ENCODE assay signal across 3 cellular contexts in genomic region chr19:17103177-17103576, GRCh38.
TF ChIP-seq lines count a peak whose summit lies in the region.

No MANE protein-coding gene starts in this region.

TF ChIP-seq in GM23338, 12 proteins besides CTCF, POLR2A, EP300 and RAD21 (continues in another document):
- TF ChIP-seq JUNB (IDR thresholded peaks at IDR 0.05; ENCODE audit: unreplicated experiment) = no peak
- TF ChIP-seq STAT1 (IDR thresholded peaks at IDR 0.05; ENCODE audit: unreplicated experiment) = no peak
- no peak for TF ChIP-seq REST (IDR thresholded peaks at IDR 0.05; ENCODE audit: unreplicated experiment)
- TF ChIP-seq ZNF114 (CRISPR knock-in tag; IDR thresholded peaks at IDR 0.05) = no peak
- no peak for TF ChIP-seq EZH2 (IDR thresholded peaks at IDR 0.05; ENCODE audit: low read depth, unreplicated experiment)
- no peak for TF ChIP-seq ZNF331 (CRISPR knock-in tag; IDR thresholded peaks at IDR 0.05; ENCODE audit: low read depth)

TF ChIP-seq in WTC11, 78 proteins besides CTCF, POLR2A, EP300 and RAD21:
- TF ChIP-seq IRF2 (CRISPR knock-in tag; IDR thresholded peaks at IDR 0.05; ENCODE audit: borderline replicate concordance, low read depth) (no peak), ZSCAN18 (CRISPR knock-in tag; IDR thresholded peaks at IDR 0.05) (no peak), NR1H2 (CRISPR knock-in tag; IDR thresholded peaks at IDR 0.05) (no peak), ATF1 (CRISPR knock-in tag; IDR thresholded peaks at IDR 0.05) (no peak), ZNF317 (CRISPR knock-in tag; IDR thresholded peaks at IDR 0.05; ENCODE audit: borderline replicate concordance, low read depth) (no peak), TEAD1 (CRISPR knock-in tag; IDR thresholded peaks at IDR 0.05) (no peak), GABPB1 (CRISPR knock-in tag; IDR thresholded peaks at IDR 0.05) (no peak), NR3C1 (CRISPR knock-in tag; conservative IDR thresholded peaks at IDR 0.05; ENCODE audit: low read depth) (no peak), NFATC4 (CRISPR knock-in tag; IDR thresholded peaks at IDR 0.05) (no peak), JUN (CRISPR knock-in tag; IDR thresholded peaks at IDR 0.05) (no peak), MLX (CRISPR knock-in tag; IDR thresholded peaks at IDR 0.05) (no peak), E2F4 (CRISPR knock-in tag; IDR thresholded peaks at IDR 0.05; ENCODE audit: borderline replicate concordance, low read depth) (no peak), MYBL2 (CRISPR knock-in tag; IDR thresholded peaks at IDR 0.05) (no peak), CDX4 (CRISPR knock-in tag; IDR thresholded peaks at IDR 0.05; ENCODE audit: borderline replicate concordance) (no peak), AFF4 (CRISPR knock-in tag; IDR thresholded peaks at IDR 0.05; ENCODE audit: borderline replicate concordance) (no peak), ERG (CRISPR knock-in tag; IDR thresholded peaks at IDR 0.05) (no peak)

TF ChIP-seq in HepG2, 621 proteins besides CTCF, POLR2A, EP300 and RAD21 (continued from another document):
- TF ChIP-seq ZNF784 (CRISPR knock-in tag; IDR thresholded peaks at IDR 0.05; ENCODE audit: borderline replicate concordance) = no peak
- TF ChIP-seq STAG1 (CRISPR knock-in tag; IDR thresholded peaks at IDR 0.05) = peak; percentile 57
- no peak for TF ChIP-seq MXD4 (CRISPR knock-in tag; IDR thresholded peaks at IDR 0.05)
- TF ChIP-seq CREB1 (IDR thresholded peaks at IDR 0.05) = no peak
- no peak for TF ChIP-seq CREB1 (CRISPR knock-in tag; IDR thresholded peaks at IDR 0.05)
- TF ChIP-seq HNRNPUL1 (IDR thresholded peaks at IDR 0.05; ENCODE audit: low read depth, low read length) = no peak
- TF ChIP-seq XRCC5 (optimal IDR thresholded peaks at IDR 0.05; ENCODE audit: low read length) = peak; percentile 31
- TF ChIP-seq GFI1 (CRISPR knock-in tag; IDR thresholded peaks at IDR 0.05; ENCODE audit: borderline replicate concordance) = no peak
- TF ChIP-seq SUZ12 (IDR thresholded peaks at IDR 0.05; ENCODE audit: low read depth, low read length) = no peak
- TF ChIP-seq TIGD3 (CRISPR knock-in tag; IDR thresholded peaks at IDR 0.05; ENCODE audit: borderline replicate concordance) = no peak
- no peak for TF ChIP-seq TEAD2 (CRISPR knock-in tag; IDR thresholded peaks at IDR 0.05)
- no peak for TF ChIP-seq FLYWCH1 (CRISPR knock-in tag; IDR thresholded peaks at IDR 0.05)
- no peak for TF ChIP-seq PHF5A (CRISPR knock-in tag; IDR thresholded peaks at IDR 0.05; ENCODE audit: low read depth, unreplicated experiment)
- TF ChIP-seq ZNF414 (CRISPR knock-in tag; IDR thresholded peaks at IDR 0.05) = no peak
- TF ChIP-seq ZBTB33 (CRISPR knock-in tag; IDR thresholded peaks at IDR 0.05) = peak; percentile 14; the same call in 1 of the 2 replicates
- no peak for TF ChIP-seq ZNF691 (CRISPR knock-in tag; IDR thresholded peaks at IDR 0.05; ENCODE audit: borderline replicate concordance, low read depth)
- no peak for TF ChIP-seq PRDM10 (CRISPR knock-in tag; IDR thresholded peaks at IDR 0.05; ENCODE audit: low read depth)
- TF ChIP-seq SMC3 (IDR thresholded peaks at IDR 0.05; ENCODE audit: low read length) = peak; percentile 60; the same call in 1 of the 2 replicates
- no peak for TF ChIP-seq ZNF703 (CRISPR knock-in tag; IDR thresholded peaks at IDR 0.05; ENCODE audit: borderline replicate concordance)
- no peak for TF ChIP-seq ZNF280D (CRISPR knock-in tag; IDR thresholded peaks at IDR 0.05)
